In the genomic region with DNA sequence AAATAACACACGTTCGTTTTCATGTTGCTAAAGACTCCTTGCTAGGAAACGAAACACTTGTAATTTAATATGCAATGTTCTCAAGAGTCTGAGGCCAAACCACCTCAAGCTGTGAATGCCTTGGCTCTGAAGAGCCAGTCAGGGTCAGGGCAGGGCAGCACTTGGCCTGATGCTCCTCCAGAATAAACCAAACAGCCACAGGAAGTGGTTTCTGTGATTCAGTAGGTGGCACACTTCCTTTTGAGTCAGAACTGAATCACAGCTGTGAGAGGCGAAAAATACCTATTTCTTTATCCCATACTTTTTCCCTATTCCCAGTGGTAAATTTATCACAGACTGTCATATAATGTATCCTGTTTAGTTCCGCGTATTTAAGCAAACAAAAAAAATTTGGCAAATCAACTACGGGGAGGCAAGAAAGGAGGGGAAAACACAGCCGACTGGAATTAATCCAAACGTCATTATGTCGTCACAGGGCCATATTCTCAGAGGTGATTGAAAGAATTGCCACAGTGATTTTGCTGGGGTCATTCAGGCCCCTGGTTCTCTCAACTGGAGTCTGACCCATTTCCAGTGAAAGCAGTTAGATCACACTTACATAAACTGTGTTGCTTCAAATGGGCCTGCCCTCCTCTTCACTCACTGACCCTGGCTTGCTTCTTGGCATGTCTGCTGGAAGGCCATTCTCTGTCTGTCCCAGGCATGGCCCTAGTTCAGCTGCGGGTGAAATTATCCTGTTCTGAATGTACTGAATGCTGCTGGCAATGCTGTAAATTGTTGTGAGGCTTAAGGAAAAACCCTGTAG, we compare ENCODE assay signal across 8 cellular contexts.
DNase-seq lines count a peak whose midpoint lies in the region; ATAC-seq and TF ChIP-seq lines count a peak whose summit lies in the region.

No MANE protein-coding gene starts in this region.

- H2AFZ ChIP-seq in OCI-LY3 (ENCODE audit: low read depth, low read length) (peak overlapping the region; percentile 68), fibroblast of lung (ENCODE audit: low read length) (no peak overlapping the region), neuron (ENCODE audit: low read depth, low read length) (peak overlapping the region; percentile 27)

- peaks cover 54% of the 10 kb centered on the region for H3K4me1 Mint-ChIP-seq in activated T-cell treated with anti-CD3 and anti-CD28 coated beads, Interleukin-2, amount 50 U/mL, for 72 hours (ENCODE audit: low read depth)

- H3K36me3 Mint-ChIP-seq in activated T-cell treated with anti-CD3 and anti-CD28 coated beads, Interleukin-2, amount 50 U/mL, for 72 hours (ENCODE audit: insufficient read depth in 2 of 2), result peaks cover 0 to 2% of the 10 kb centered on the region in 2 donors

- H3K27me3 ChIP-seq in AG04450 (ENCODE audit: control insufficient read depth, insufficient read depth, low read length) (no peaks in the 10 kb centered on the region), OCI-LY3 (ENCODE audit: low read depth, low read length) (no peaks in the 10 kb centered on the region), fibroblast of lung (ENCODE audit: control insufficient read depth, insufficient read depth, low read length) (no peaks in the 10 kb centered on the region), neuron (ENCODE audit: insufficient read depth, low read length) (no peaks in the 10 kb centered on the region)

- H4K20me1 ChIP-seq in OCI-LY3 (ENCODE audit: insufficient read depth, low read length), result no peaks in the 10 kb centered on the region
- H4K20me1 ChIP-seq in fibroblast of lung (ENCODE audit: control insufficient read depth, extremely low read depth, insufficient read depth, low read length), result no peaks in the 10 kb centered on the region

- no peak overlapping the region for H3K9ac ChIP-seq in OCI-LY3 (ENCODE audit: low read length)
- H3K9ac ChIP-seq in fibroblast of lung (ENCODE audit: insufficient read depth, low read length), result no peak overlapping the region

- DNase-seq in AG04450 (ENCODE audit: low read depth, low spot score), result peak; percentile 96
- DNase-seq in activated T-cell treated with anti-CD3 and anti-CD28 coated beads, Interleukin-2, amount 50 U/mL, for 72 hours, result peak; percentile 76 to 77
- peak; percentile 99 to 100 for DNase-seq in fibroblast of lung (ENCODE audit: low read depth in 2 of 2)
- DNase-seq in superior temporal gyrus (ENCODE audit: extremely low spot score), result peak; percentile 60

- POLR2A ChIA-PET in AG04450 (lab: Yijun Ruan, JAX), result interaction anchor here (0.7 to 1.9 kb wide), 4 partner anchors 20 to 93 kb away, joined by 3 to 15 read pairs (median 7); a partner anchor contains a TSS

- no peaks in the 10 kb centered on the region for H3K27me3 Mint-ChIP-seq in activated T-cell treated with anti-CD3 and anti-CD28 coated beads, Interleukin-2, amount 50 U/mL, for 72 hours (ENCODE audit: low read depth)

- peak overlapping the region; percentile 98 for H3K27ac Mint-ChIP-seq in activated T-cell treated with anti-CD3 and anti-CD28 coated beads, Interleukin-2, amount 50 U/mL, for 72 hours

- H3K27ac ChIP-seq in AG04450 (ENCODE audit: low read depth, low read length) (peak overlapping the region; percentile 90), OCI-LY3 (ENCODE audit: low read length) (no peak overlapping the region; the same call in 1 of the 2 replicates), fibroblast of lung (ENCODE audit: insufficient read depth, low read length) (peak overlapping the region; percentile 90)

- H3K9me3 ChIP-seq in AG04450 (ENCODE audit: control insufficient read depth, insufficient read depth, low read length) (no peaks in the 10 kb centered on the region), OCI-LY3 (ENCODE audit: insufficient read depth, low read length) (no peaks in the 10 kb centered on the region), fibroblast of lung (ENCODE audit: control insufficient read depth, insufficient read depth, low read depth, low read length) (no peaks in the 10 kb centered on the region), neuron (ENCODE audit: low read length) (no peaks in the 10 kb centered on the region)

- H3K4me1 ChIP-seq in OCI-LY3 (ENCODE audit: low read length), result peaks cover 27% of the 10 kb centered on the region
- peaks cover 19% of the 10 kb centered on the region for H3K4me1 ChIP-seq in fibroblast of lung (ENCODE audit: control insufficient read depth, extremely low read depth, insufficient read depth, low read length)
- H3K4me1 ChIP-seq in neuron (ENCODE audit: insufficient read depth, low read length), result peaks cover 19% of the 10 kb centered on the region

- no peaks in the 10 kb centered on the region for H3K79me2 ChIP-seq in OCI-LY3 (ENCODE audit: low read length)
- no peaks in the 10 kb centered on the region for H3K79me2 ChIP-seq in fibroblast of lung (ENCODE audit: control insufficient read depth, insufficient read depth, low read length)

- H3K36me3 ChIP-seq in OCI-LY3 (replicated peaks; ENCODE audit: low read depth, low read length) (no peaks in the 10 kb centered on the region), fibroblast of lung (ENCODE audit: control insufficient read depth, insufficient read depth, low read length) (no peaks in the 10 kb centered on the region), neuron (ENCODE audit: insufficient read depth, low read length) (no peaks in the 10 kb centered on the region)

- CTCF ChIA-PET in AG04450 (lab: Charles Lee), result interaction anchor here (0.9 to 1.3 kb wide), 3 partner anchors 31 to 380 kb away, joined by 3 to 4 read pairs (median 3); no protein-coding TSS in a partner anchor

- H3K4me3 ChIP-seq in AG04450 (ENCODE audit: low read depth, low read length) (no peak overlapping the region), OCI-LY3 (ENCODE audit: low read length) (peak overlapping the region; percentile 46; the same call in 1 of the 2 replicates), fibroblast of lung (replicated peaks in 1 of 4; ENCODE audit: control extremely low read depth in 1 of 4, insufficient read depth in 1 of 4, low read depth in 3 of 4, low read length in 4 of 4) (peak overlapping the region in 1 of 4 experiments; percentile 6), neuron (ENCODE audit: low read length) (peak overlapping the region; percentile 25)

- peak overlapping the region; percentile 62 for H3K4me2 ChIP-seq in OCI-LY3 (ENCODE audit: low read length)
- H3K4me2 ChIP-seq in fibroblast of lung (ENCODE audit: extremely low read depth, insufficient read depth, low read length), result peak overlapping the region; percentile 41

- TF ChIP-seq CTCF in AG04450 (IDR thresholded peaks at IDR 0.05; ENCODE audit: low read depth, low read length) (no peak), OCI-LY3 (IDR thresholded peaks at IDR 0.05; ENCODE audit: low read depth, low read length) (no peak; the same call in 1 of the 2 replicates), fibroblast of lung (conservative IDR thresholded peaks at IDR 0.05 in 1 of 2, IDR thresholded peaks at IDR 0.05 in 1 of 2; ENCODE audit: low read depth in 1 of 2, low read length in 2 of 2) (no peak)

- ATAC-seq in GM18868 (IDR thresholded peaks at IDR 0.05; ENCODE audit: unreplicated experiment), result peak; percentile 81
- ATAC-seq in HG03097 (IDR thresholded peaks at IDR 0.05; ENCODE audit: low FRiP score, unreplicated experiment), result peak; percentile 97
- ATAC-seq in activated T-cell treated with anti-CD3 and anti-CD28 coated beads, Interleukin-2, amount 50 U/mL, for 72 hours (replicated peaks in 1 of 2), result peak; percentile 78 to 80

- peak overlapping the region; percentile 62 to 68 for H3K4me3 Mint-ChIP-seq in activated T-cell treated with anti-CD3 and anti-CD28 coated beads, Interleukin-2, amount 50 U/mL, for 72 hours

- peaks cover 0 to 2% of the 10 kb centered on the region in 2 donors for H3K9me3 Mint-ChIP-seq in activated T-cell treated with anti-CD3 and anti-CD28 coated beads, Interleukin-2, amount 50 U/mL, for 72 hours
